In the genomic region with DNA sequence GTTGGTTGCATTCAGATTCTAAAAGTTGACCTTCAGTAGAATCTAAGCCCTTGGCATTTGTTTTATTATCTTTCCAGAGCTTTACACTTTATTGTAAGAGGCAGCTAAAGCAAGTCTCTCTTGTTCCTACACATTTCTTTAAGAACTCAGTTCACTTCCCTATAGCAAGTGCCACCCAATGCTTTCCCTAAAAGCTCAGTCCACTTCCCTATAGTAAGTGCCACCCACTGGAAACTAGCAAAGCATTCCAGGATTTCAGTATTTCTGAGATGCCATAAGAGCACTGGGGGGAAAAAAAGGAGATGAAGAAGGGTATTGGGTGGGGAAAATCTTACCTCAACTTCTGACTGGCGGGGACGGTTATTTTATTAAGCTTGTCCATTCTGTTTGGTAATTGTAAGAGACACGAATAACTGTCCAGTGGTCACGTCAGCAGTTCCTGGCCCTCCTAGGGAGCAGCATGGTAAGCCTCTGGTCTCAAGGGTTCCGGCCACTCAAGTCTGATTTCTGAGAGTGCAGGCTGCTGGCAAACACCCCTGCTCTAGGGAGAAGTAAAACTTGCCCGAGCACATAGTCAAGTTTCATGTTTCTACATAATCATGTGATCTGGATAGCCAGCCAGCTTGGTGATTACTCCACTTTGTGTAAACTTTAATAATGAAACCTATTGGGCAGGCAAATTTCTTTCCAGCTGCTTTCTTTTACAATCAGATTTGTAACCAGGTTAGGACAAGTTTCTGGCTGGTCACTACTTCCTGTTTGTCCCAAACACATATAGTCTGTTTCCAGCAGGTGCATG, we compare ENCODE assay signal across 2 cellular contexts.
TF ChIP-seq lines count a peak whose summit lies in the region.

BLNK (minus strand) TSS at position 553 of the 799 bp plus-strand sequence; CDS start at position 382, 171 bp downstream.

TF ChIP-seq in liver, 16 proteins besides CTCF, POLR2A, EP300 and RAD21:
- peak; percentile 89 for TF ChIP-seq ZBTB33 (IDR thresholded peaks at IDR 0.05)
- peak; percentile 89 for TF ChIP-seq TAF1 (conservative IDR thresholded peaks at IDR 0.05)
- TF ChIP-seq, protein P1, sequence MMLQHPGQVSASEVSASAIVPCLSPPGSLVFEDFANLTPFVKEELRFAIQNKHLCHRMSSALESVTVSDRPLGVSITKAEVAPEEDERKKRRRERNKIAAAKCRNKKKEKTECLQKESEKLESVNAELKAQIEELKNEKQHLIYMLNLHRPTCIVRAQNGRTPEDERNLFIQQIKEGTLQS (IDR thresholded peaks at IDR 0.05), result peak; percentile 14
- TF ChIP-seq, protein P2, sequence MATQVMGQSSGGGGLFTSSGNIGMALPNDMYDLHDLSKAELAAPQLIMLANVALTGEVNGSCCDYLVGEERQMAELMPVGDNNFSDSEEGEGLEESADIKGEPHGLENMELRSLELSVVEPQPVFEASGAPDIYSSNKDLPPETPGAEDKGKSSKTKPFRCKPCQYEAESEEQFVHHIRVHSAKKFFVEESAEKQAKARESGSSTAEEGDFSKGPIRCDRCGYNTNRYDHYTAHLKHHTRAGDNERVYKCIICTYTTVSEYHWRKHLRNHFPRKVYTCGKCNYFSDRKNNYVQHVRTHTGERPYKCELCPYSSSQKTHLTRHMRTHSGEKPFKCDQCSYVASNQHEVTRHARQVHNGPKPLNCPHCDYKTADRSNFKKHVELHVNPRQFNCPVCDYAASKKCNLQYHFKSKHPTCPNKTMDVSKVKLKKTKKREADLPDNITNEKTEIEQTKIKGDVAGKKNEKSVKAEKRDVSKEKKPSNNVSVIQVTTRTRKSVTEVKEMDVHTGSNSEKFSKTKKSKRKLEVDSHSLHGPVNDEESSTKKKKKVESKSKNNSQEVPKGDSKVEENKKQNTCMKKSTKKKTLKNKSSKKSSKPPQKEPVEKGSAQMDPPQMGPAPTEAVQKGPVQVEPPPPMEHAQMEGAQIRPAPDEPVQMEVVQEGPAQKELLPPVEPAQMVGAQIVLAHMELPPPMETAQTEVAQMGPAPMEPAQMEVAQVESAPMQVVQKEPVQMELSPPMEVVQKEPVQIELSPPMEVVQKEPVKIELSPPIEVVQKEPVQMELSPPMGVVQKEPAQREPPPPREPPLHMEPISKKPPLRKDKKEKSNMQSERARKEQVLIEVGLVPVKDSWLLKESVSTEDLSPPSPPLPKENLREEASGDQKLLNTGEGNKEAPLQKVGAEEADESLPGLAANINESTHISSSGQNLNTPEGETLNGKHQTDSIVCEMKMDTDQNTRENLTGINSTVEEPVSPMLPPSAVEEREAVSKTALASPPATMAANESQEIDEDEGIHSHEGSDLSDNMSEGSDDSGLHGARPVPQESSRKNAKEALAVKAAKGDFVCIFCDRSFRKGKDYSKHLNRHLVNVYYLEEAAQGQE (IDR thresholded peaks at IDR 0.05), result peak; percentile 92
- TF ChIP-seq JUND (IDR thresholded peaks at IDR 0.05), result peak in 1 of 2 donors; percentile 59
- peak; percentile 98 for TF ChIP-seq MAX (IDR thresholded peaks at IDR 0.05)
- peak; percentile 64 to 81 for TF ChIP-seq RXRA (IDR thresholded peaks at IDR 0.05)
- peak; percentile 30 for TF ChIP-seq NR2F2 (IDR thresholded peaks at IDR 0.05)
- peak; percentile 90 for TF ChIP-seq YY1 (IDR thresholded peaks at IDR 0.05)
- no peak for TF ChIP-seq FOXA1 (IDR thresholded peaks at IDR 0.05)
- TF ChIP-seq FOXA2 (IDR thresholded peaks at IDR 0.05), result peak; percentile 29
- peak; percentile 81 for TF ChIP-seq SP1 (IDR thresholded peaks at IDR 0.05)
- TF ChIP-seq HNF4G (IDR thresholded peaks at IDR 0.05), result peak; percentile 7
- TF ChIP-seq GABPA (IDR thresholded peaks at IDR 0.05 in 1 of 2, conservative IDR thresholded peaks at IDR 0.05 in 1 of 2), result peak; percentile 56 to 75
- peak; percentile 68 to 78 for TF ChIP-seq HNF4A (conservative IDR thresholded peaks at IDR 0.05)
- TF ChIP-seq EGR1 (IDR thresholded peaks at IDR 0.05; ENCODE audit: low read depth in 2 of 2), result peak; percentile 51 to 90

TF ChIP-seq in HepG2, 621 proteins besides CTCF, POLR2A, EP300 and RAD21 (continued from another document):
- TF ChIP-seq, protein P3, sequence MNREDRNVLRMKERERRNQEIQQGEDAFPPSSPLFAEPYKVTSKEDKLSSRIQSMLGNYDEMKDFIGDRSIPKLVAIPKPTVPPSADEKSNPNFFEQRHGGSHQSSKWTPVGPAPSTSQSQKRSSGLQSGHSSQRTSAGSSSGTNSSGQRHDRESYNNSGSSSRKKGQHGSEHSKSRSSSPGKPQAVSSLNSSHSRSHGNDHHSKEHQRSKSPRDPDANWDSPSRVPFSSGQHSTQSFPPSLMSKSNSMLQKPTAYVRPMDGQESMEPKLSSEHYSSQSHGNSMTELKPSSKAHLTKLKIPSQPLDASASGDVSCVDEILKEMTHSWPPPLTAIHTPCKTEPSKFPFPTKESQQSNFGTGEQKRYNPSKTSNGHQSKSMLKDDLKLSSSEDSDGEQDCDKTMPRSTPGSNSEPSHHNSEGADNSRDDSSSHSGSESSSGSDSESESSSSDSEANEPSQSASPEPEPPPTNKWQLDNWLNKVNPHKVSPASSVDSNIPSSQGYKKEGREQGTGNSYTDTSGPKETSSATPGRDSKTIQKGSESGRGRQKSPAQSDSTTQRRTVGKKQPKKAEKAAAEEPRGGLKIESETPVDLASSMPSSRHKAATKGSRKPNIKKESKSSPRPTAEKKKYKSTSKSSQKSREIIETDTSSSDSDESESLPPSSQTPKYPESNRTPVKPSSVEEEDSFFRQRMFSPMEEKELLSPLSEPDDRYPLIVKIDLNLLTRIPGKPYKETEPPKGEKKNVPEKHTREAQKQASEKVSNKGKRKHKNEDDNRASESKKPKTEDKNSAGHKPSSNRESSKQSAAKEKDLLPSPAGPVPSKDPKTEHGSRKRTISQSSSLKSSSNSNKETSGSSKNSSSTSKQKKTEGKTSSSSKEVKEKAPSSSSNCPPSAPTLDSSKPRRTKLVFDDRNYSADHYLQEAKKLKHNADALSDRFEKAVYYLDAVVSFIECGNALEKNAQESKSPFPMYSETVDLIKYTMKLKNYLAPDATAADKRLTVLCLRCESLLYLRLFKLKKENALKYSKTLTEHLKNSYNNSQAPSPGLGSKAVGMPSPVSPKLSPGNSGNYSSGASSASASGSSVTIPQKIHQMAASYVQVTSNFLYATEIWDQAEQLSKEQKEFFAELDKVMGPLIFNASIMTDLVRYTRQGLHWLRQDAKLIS (CRISPR knock-in tag; IDR thresholded peaks at IDR 0.05), result no peak
- TF ChIP-seq ZNF224 (CRISPR knock-in tag; IDR thresholded peaks at IDR 0.05), result no peak
- TF ChIP-seq TRAFD1 (CRISPR knock-in tag; IDR thresholded peaks at IDR 0.05; ENCODE audit: borderline replicate concordance), result no peak
- no peak for TF ChIP-seq YY1 (IDR thresholded peaks at IDR 0.05; ENCODE audit: insufficient read depth, insufficient replicate concordance, low read depth, low read length)
- no peak for TF ChIP-seq HHEX (CRISPR knock-in tag; IDR thresholded peaks at IDR 0.05)
- no peak for TF ChIP-seq PITX1 (CRISPR knock-in tag; IDR thresholded peaks at IDR 0.05)
- TF ChIP-seq RORA (CRISPR knock-in tag; IDR thresholded peaks at IDR 0.05), result no peak
- TF ChIP-seq ETS1 (CRISPR knock-in tag; IDR thresholded peaks at IDR 0.05), result no peak
- TF ChIP-seq, protein P4, sequence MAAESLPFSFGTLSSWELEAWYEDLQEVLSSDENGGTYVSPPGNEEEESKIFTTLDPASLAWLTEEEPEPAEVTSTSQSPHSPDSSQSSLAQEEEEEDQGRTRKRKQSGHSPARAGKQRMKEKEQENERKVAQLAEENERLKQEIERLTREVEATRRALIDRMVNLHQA (CRISPR knock-in tag; IDR thresholded peaks at IDR 0.05), result no peak
- no peak for TF ChIP-seq ZNF761 (CRISPR knock-in tag; conservative IDR thresholded peaks at IDR 0.05)
- no peak for TF ChIP-seq ZNF558 (CRISPR knock-in tag; IDR thresholded peaks at IDR 0.05; ENCODE audit: borderline replicate concordance)
- TF ChIP-seq CCDC6 (CRISPR knock-in tag; IDR thresholded peaks at IDR 0.05), result no peak
- TF ChIP-seq MAZ (IDR thresholded peaks at IDR 0.05; ENCODE audit: borderline replicate concordance, low read depth, low read length), result no peak
- TF ChIP-seq MAZ (CRISPR knock-in tag; IDR thresholded peaks at IDR 0.05; ENCODE audit: low read depth), result no peak
- no peak for TF ChIP-seq RFXAP (CRISPR knock-in tag; IDR thresholded peaks at IDR 0.05; ENCODE audit: borderline replicate concordance)
- TF ChIP-seq MXD4 (CRISPR knock-in tag; IDR thresholded peaks at IDR 0.05), result no peak
